ENCODE assay signal across 29 cellular contexts in genomic region chr6:150018846-150019580, GRCh38. TPM values are rescaled to one million over a fixed set of nuclear protein-coding genes. Genes with fewer than 3 reads are reported as not detected.
"Had no signal": no experiment of that assay in that cellular context is flagged by ENCODE, and none has a peak within 500 bp of the region (broad histone marks: within the 10 kb centered on the region; RNA-seq: fewer than 3 reads in every experiment).

No MANE protein-coding gene starts in this region.

- H3K36me3 ChIP-seq: left ventricle myocardium inferior, pancreas, prostate gland, sigmoid colon, spleen, suprapubic skin, thoracic aorta, tibial artery, upper lobe of right lung had no signal

- DNase-seq: hippocampal formation; kidney; left colon; left ventricle myocardium inferior; naive thymus-derived CD8-positive, alpha-beta T cell; nucleus accumbens; pancreas; retina; right cardiac atrium; sigmoid colon; small intestine; spleen; stimulated activated CD4-positive, alpha-beta T cell treated with anti-CD3 and anti-CD28 coated beads, Interleukin-4, amount 100 ng/mL, for 24 hours; stimulated activated naive CD4-positive, alpha-beta T cell; tibial artery; trophoblast cell; upper lobe of right lung had no signal

- H3K4me1 ChIP-seq: pancreas, prostate gland, upper lobe of right lung had no signal

- H3K9me3 Mint-ChIP-seq: memory B cell; neural crest cell; stimulated activated effector memory CD8-positive, alpha-beta T cell treated with anti-CD3 and anti-CD28 coated beads, Interleukin-12 subunit alpha, Interleukin-12 subunit beta, amount 100 ng/mL, for 72 hours; stimulated activated naive CD8-positive, alpha-beta T cell treated with anti-CD3 and anti-CD28 coated beads, Interleukin-15, Interleukin-2, amounts not matched to agents 100 ng/mL and 50 ng/mL, for 24 hours had no signal

- H3K36me3 Mint-ChIP-seq: memory B cell; naive thymus-derived CD8-positive, alpha-beta T cell; stimulated activated effector memory CD8-positive, alpha-beta T cell treated with anti-CD3 and anti-CD28 coated beads, Interleukin-12 subunit alpha, Interleukin-12 subunit beta, amount 100 ng/mL, for 72 hours had no signal

- H3K27ac ChIP-seq: left ventricle myocardium inferior, pancreas, prostate gland, sigmoid colon, spleen, suprapubic skin, thoracic aorta, tibial artery, upper lobe of right lung had no signal

- H3K4me3 Mint-ChIP-seq: memory B cell; naive thymus-derived CD8-positive, alpha-beta T cell; nephron; neural crest cell; stimulated activated effector memory CD8-positive, alpha-beta T cell treated with anti-CD3 and anti-CD28 coated beads, Interleukin-12 subunit alpha, Interleukin-12 subunit beta, amount 100 ng/mL, for 72 hours; stimulated activated naive CD8-positive, alpha-beta T cell treated with anti-CD3 and anti-CD28 coated beads, Interleukin-15, Interleukin-2, amounts not matched to agents 100 ng/mL and 50 ng/mL, for 24 hours had no signal

- H3K9me3 ChIP-seq: left ventricle myocardium inferior, pancreas, prostate gland, sigmoid colon, spleen, suprapubic skin, thoracic aorta, tibial artery, upper lobe of right lung had no signal

- H3K4me3 ChIP-seq: left ventricle myocardium inferior, lung, pancreas, prostate gland, sigmoid colon, spleen, suprapubic skin, thoracic aorta, tibial artery, upper lobe of right lung had no signal

- H3K27ac Mint-ChIP-seq: memory B cell; naive thymus-derived CD8-positive, alpha-beta T cell; nephron; stimulated activated effector memory CD8-positive, alpha-beta T cell treated with anti-CD3 and anti-CD28 coated beads, Interleukin-12 subunit alpha, Interleukin-12 subunit beta, amount 100 ng/mL, for 72 hours; stimulated activated naive CD8-positive, alpha-beta T cell treated with anti-CD3 and anti-CD28 coated beads, Interleukin-15, Interleukin-2, amounts not matched to agents 100 ng/mL and 50 ng/mL, for 24 hours had no signal

RNA-seq across cellular contexts. Expression of gene RAET1L, which starts 6.3 kb away (rescaled TPM):
- total RNA-seq: left colon; left ventricle myocardium inferior; lung; mucosa of gallbladder; naive thymus-derived CD8-positive, alpha-beta T cell; neural crest cell; osteoblast; prostate gland; right cardiac atrium; sigmoid colon; spleen; subcutaneous adipose tissue; thoracic aorta; upper lobe of right lung had no signal
- polyA plus RNA-seq: naive thymus-derived CD8-positive, alpha-beta T cell; pancreas; right cardiac atrium; sigmoid colon; small intestine; spleen had no signal

RNA-seq across cellular contexts. Expression of gene ULBP1, which starts 55.3 kb away (rescaled TPM):
- polyA plus RNA-seq: naive thymus-derived CD8-positive, alpha-beta T cell had no signal
